ENCODE assay signal across 8 cellular contexts in genomic region chr16:70736454-70737376, GRCh38. TPM values are rescaled to one million over a fixed set of nuclear protein-coding genes. Genes with fewer than 3 reads are reported as not detected.
DNase-seq lines count a peak whose midpoint lies in the region; ATAC-seq and TF ChIP-seq lines count a peak whose summit lies in the region.

No MANE protein-coding gene starts in this region.

- H3K27me3 Mint-ChIP-seq in activated CD4-positive, alpha-beta T cell treated with anti-CD3 and anti-CD28 coated beads, Interleukin-2, amount 10 ng/mL, durations not matched to agents 24 days and 14 days = no peaks in the 10 kb centered on the region
- no peaks in the 10 kb centered on the region for H3K27me3 Mint-ChIP-seq in activated T-helper 1 cell treated with anti-CD3 and anti-CD28 coated beads, Interleukin-12 subunit alpha, Interleukin-12 subunit beta, Interleukin-2, Interleukin-4 antibody, amounts not matched to agents 30 ng/mL and 10 ng/mL and 1 ng/mL, durations not matched to agents 14 hours and 24 hours and 36 hours (ENCODE audit: insufficient read depth)

- no peak for TF ChIP-seq POLR2A in stomach (IDR thresholded peaks at IDR 0.05)

- H3K9me3 ChIP-seq in left lung (no peaks in the 10 kb centered on the region), stomach (no peaks in the 10 kb centered on the region), BE2C (no peaks in the 10 kb centered on the region)

- ATAC-seq in left lung = no peak
- ATAC-seq in HG02852 (IDR thresholded peaks at IDR 0.05; ENCODE audit: unreplicated experiment) = no peak

- peak overlapping the region; percentile 61 to 67 for H3K27ac ChIP-seq in left lung
- H3K27ac ChIP-seq in stomach = peak overlapping the region; percentile 26 to 90 (median 83)

- peak overlapping the region; percentile 99 for H3K27ac Mint-ChIP-seq in activated CD4-positive, alpha-beta T cell treated with anti-CD3 and anti-CD28 coated beads, Interleukin-2, amount 10 ng/mL, durations not matched to agents 24 days and 14 days
- peak overlapping the region; percentile 98 for H3K27ac Mint-ChIP-seq in activated T-helper 1 cell treated with anti-CD3 and anti-CD28 coated beads, Interleukin-12 subunit alpha, Interleukin-12 subunit beta, Interleukin-2, Interleukin-4 antibody, amounts not matched to agents 30 ng/mL and 10 ng/mL and 1 ng/mL, durations not matched to agents 14 hours and 24 hours and 36 hours

- TF ChIP-seq CTCF in left lung (IDR thresholded peaks at IDR 0.05) (no peak), stomach (IDR thresholded peaks at IDR 0.05) (no peak), BE2C (IDR thresholded peaks at IDR 0.05; ENCODE audit: low read depth, low read length) (no peak)

- peaks cover 60% of the 10 kb centered on the region for H3K4me1 Mint-ChIP-seq in activated CD4-positive, alpha-beta T cell treated with anti-CD3 and anti-CD28 coated beads, Interleukin-2, amount 10 ng/mL, durations not matched to agents 24 days and 14 days
- H3K4me1 Mint-ChIP-seq in activated T-helper 1 cell treated with anti-CD3 and anti-CD28 coated beads, Interleukin-12 subunit alpha, Interleukin-12 subunit beta, Interleukin-2, Interleukin-4 antibody, amounts not matched to agents 30 ng/mL and 10 ng/mL and 1 ng/mL, durations not matched to agents 14 hours and 24 hours and 36 hours (ENCODE audit: low read depth) = peaks cover 52% of the 10 kb centered on the region

- H3K27me3 ChIP-seq in left lung = no peaks in the 10 kb centered on the region
- no peaks in the 10 kb centered on the region for H3K27me3 ChIP-seq in stomach
- no peaks in the 10 kb centered on the region for H3K27me3 ChIP-seq in BE2C

- peak; percentile 69 for DNase-seq in activated CD4-positive, alpha-beta T cell treated with anti-CD3 and anti-CD28 coated beads, Interleukin-2, amount 10 ng/mL, durations not matched to agents 24 days and 14 days
- DNase-seq in activated CD4-positive, alpha-beta T cell treated with anti-CD3 and anti-CD28 coated beads, Interleukin-2, amount 50 U/mL, for 4 hours = no peak
- no peak for DNase-seq in activated T-helper 1 cell treated with anti-CD3 and anti-CD28 coated beads, Interleukin-12 subunit alpha, Interleukin-12 subunit beta, Interleukin-2, Interleukin-4 antibody, amounts not matched to agents 30 ng/mL and 10 ng/mL and 1 ng/mL, durations not matched to agents 14 hours and 24 hours and 36 hours (ENCODE audit: low spot score)
- DNase-seq in left lung (peak in 1 of 2 donors; percentile 71), stomach (no peak), BE2C (no peak), NCI-H82 treated with DMSO at 0.1 percent for 48 hours (lab: John Stamatoyannopoulos, UW; ENCODE audit: unreplicated experiment) (no peak)

- TF ChIP-seq EP300 in stomach (IDR thresholded peaks at IDR 0.05) = no peak

- no peaks in the 10 kb centered on the region for H3K9me3 Mint-ChIP-seq in activated CD4-positive, alpha-beta T cell treated with anti-CD3 and anti-CD28 coated beads, Interleukin-2, amount 10 ng/mL, durations not matched to agents 24 days and 14 days
- no peaks in the 10 kb centered on the region for H3K9me3 Mint-ChIP-seq in activated T-helper 1 cell treated with anti-CD3 and anti-CD28 coated beads, Interleukin-12 subunit alpha, Interleukin-12 subunit beta, Interleukin-2, Interleukin-4 antibody, amounts not matched to agents 30 ng/mL and 10 ng/mL and 1 ng/mL, durations not matched to agents 14 hours and 24 hours and 36 hours

- intact Hi-C loops in activated CD4-positive, alpha-beta T cell treated with anti-CD3 and anti-CD28 coated beads, Interleukin-2, amount 10 ng/mL, durations not matched to agents 24 days and 14 days (cut with micrococcal nuclease) = loop anchor here (1.0 to 5.0 kb wide), 3 partner anchors 10 to 39 kb away; no protein-coding TSS in a partner anchor
- intact Hi-C loops in activated T-helper 1 cell treated with anti-CD3 and anti-CD28 coated beads, Interleukin-12 subunit alpha, Interleukin-12 subunit beta, Interleukin-2, Interleukin-4 antibody, amounts not matched to agents 30 ng/mL and 10 ng/mL and 1 ng/mL, durations not matched to agents 14 hours and 24 hours and 36 hours (cut with micrococcal nuclease) = loop anchor here (1.0 to 10.0 kb wide), 5 partner anchors 11 to 624 kb away; partner anchors contain the start of genes PDPR and VAC14
- intact Hi-C loops in left lung (cut with DNase I) (loop anchor here in 1 of 2 donors (10.0 kb wide), 1 partner anchor 52 kb away; the partner anchor contains the start of gene MTSS2), stomach (cut with DNase I; ENCODE audit: low total_unique reads) (no loop called here)

- H3K4me3 Mint-ChIP-seq in activated CD4-positive, alpha-beta T cell treated with anti-CD3 and anti-CD28 coated beads, Interleukin-2, amount 10 ng/mL, durations not matched to agents 24 days and 14 days = peak overlapping the region; percentile 85
- peak overlapping the region; percentile 15 for H3K4me3 Mint-ChIP-seq in activated T-helper 1 cell treated with anti-CD3 and anti-CD28 coated beads, Interleukin-12 subunit alpha, Interleukin-12 subunit beta, Interleukin-2, Interleukin-4 antibody, amounts not matched to agents 30 ng/mL and 10 ng/mL and 1 ng/mL, durations not matched to agents 14 hours and 24 hours and 36 hours

- WGBS in stomach, 5 donors = 86 to 92% (median 87%) methylated on average over 16 to 18 of the region's 18 CpGs

- H3K4me3 ChIP-seq in left lung (no peak overlapping the region), stomach (no peak overlapping the region), BE2C (ENCODE audit: low read depth, low read length) (no peak overlapping the region)

- H3K36me3 Mint-ChIP-seq in activated CD4-positive, alpha-beta T cell treated with anti-CD3 and anti-CD28 coated beads, Interleukin-2, amount 10 ng/mL, durations not matched to agents 24 days and 14 days (ENCODE audit: low read depth) = peaks cover 27% of the 10 kb centered on the region
- H3K36me3 Mint-ChIP-seq in activated T-helper 1 cell treated with anti-CD3 and anti-CD28 coated beads, Interleukin-12 subunit alpha, Interleukin-12 subunit beta, Interleukin-2, Interleukin-4 antibody, amounts not matched to agents 30 ng/mL and 10 ng/mL and 1 ng/mL, durations not matched to agents 14 hours and 24 hours and 36 hours (ENCODE audit: low read depth) = peaks cover 10% of the 10 kb centered on the region

- peaks cover 27 to 53% of the 10 kb centered on the region in 2 donors for H3K4me1 ChIP-seq in left lung
- peaks cover 35 to 57% (median 43%) of the 10 kb centered on the region in 4 donors for H3K4me1 ChIP-seq in stomach
- peaks cover 14% of the 10 kb centered on the region for H3K4me1 ChIP-seq in BE2C

- H3K36me3 ChIP-seq in left lung (peaks cover 0 to 34% of the 10 kb centered on the region in 2 donors), stomach (peaks cover 0 to 22% (median 15%) of the 10 kb centered on the region in 4 donors), BE2C (peaks cover 5% of the 10 kb centered on the region)

RNA-seq across cellular contexts. Expression of gene MTSS2, which starts 50.9 kb away (rescaled TPM):
- 2.6 and 3.7 TPM in 2 replicates for total RNA-seq in activated CD4-positive, alpha-beta T cell treated with anti-CD3 and anti-CD28 coated beads, Interleukin-2, amount 10 ng/mL, durations not matched to agents 24 days and 14 days
- 2.0 and 3.5 TPM in 2 replicates for total RNA-seq in activated T-helper 1 cell treated with anti-CD3 and anti-CD28 coated beads, Interleukin-12 subunit alpha, Interleukin-12 subunit beta, Interleukin-2, Interleukin-4 antibody, amounts not matched to agents 30 ng/mL and 10 ng/mL and 1 ng/mL, durations not matched to agents 14 hours and 24 hours and 36 hours
- total RNA-seq in left lung = 10 to 100 TPM; 58.1 to 96.3 TPM
- 10 to 100 TPM in 4 of 5 donors, 1 to 10 TPM in 1; 5.8 to 50.7 (median 17.4) TPM for total RNA-seq in stomach
- polyA plus RNA-seq in stomach = 10 to 100 TPM; 19.7 to 42.2 (median 33.0) TPM
- 211 TPM for polyA plus RNA-seq in BE2C (2012; ENCODE audit: insufficient read depth, insufficient read length, low read depth)
